Comparison of ENCODE assay signal across 8 cellular contexts in genomic region chr1:27568247-27569087, GRCh38. TPM values are rescaled to one million over a fixed set of nuclear protein-coding genes. Genes with fewer than 3 reads are reported as not detected.
DNase-seq lines count a peak whose midpoint lies in the region; ATAC-seq and TF ChIP-seq lines count a peak whose summit lies in the region.

No MANE protein-coding gene starts in this region.

- H2BK15ac ChIP-seq in IMR-90 (ENCODE audit: low read depth, low read length) = no peak overlapping the region

- H2AK5ac ChIP-seq in IMR-90 (ENCODE audit: low read depth, low read length) = peak overlapping the region; percentile 74

- no peak overlapping the region for H3K56ac ChIP-seq in IMR-90 (ENCODE audit: extremely low read depth, insufficient read depth, low read length)

- no peak overlapping the region for H4K5ac ChIP-seq in IMR-90 (ENCODE audit: low read depth, low read length)

- H3K9ac ChIP-seq in IMR-90 (ENCODE audit: low read depth, low read length) (no peak overlapping the region), parathyroid adenoma (no peak overlapping the region)

- H4K91ac ChIP-seq in IMR-90 (ENCODE audit: insufficient read depth, low read depth, low read length) = peak overlapping the region; percentile 65; the same call in 1 of the 2 replicates

- WGBS in IMR-90 (ENCODE audit: extremely low coverage in 2 of 2, insufficient read length in 1 of 2), 2 experiments = 9% methylated on average over 16 of the region's 66 CpGs; no CpG with 5 or more reads in 1 of the 2 experiments
- WGBS in transverse colon (ENCODE audit: low coverage in 1 of 2), 2 donors = 9% methylated on average over 15 of the region's 66 CpGs; no CpG with 5 or more reads in 1 of the 2 donors

- peaks cover 62% of the 10 kb centered on the region for H3K4me1 ChIP-seq in IMR-90 (ENCODE audit: control insufficient read depth, insufficient read depth, low read length)
- peaks cover 38% of the 10 kb centered on the region for H3K4me1 ChIP-seq in parathyroid adenoma
- peaks cover 74 to 97% (median 86%) of the 10 kb centered on the region in 4 donors for H3K4me1 ChIP-seq in transverse colon

- H3K79me2 ChIP-seq in parathyroid adenoma = peaks cover 20% of the 10 kb centered on the region

- no peaks in the 10 kb centered on the region for H3K9me3 ChIP-seq in IMR-90 (ENCODE audit: control insufficient read depth, insufficient read depth, low read length)
- no peaks in the 10 kb centered on the region for H3K9me3 ChIP-seq in parathyroid adenoma (ENCODE audit: control insufficient read depth, low read length)
- H3K9me3 ChIP-seq in transverse colon = no peaks in the 10 kb centered on the region

- H4K8ac ChIP-seq in IMR-90 (ENCODE audit: low read depth in 2 of 2, low read length in 2 of 2) = peak overlapping the region in 1 of 2 experiments; percentile 71; a peak in 1 of 4 replicates

- dilution Hi-C loops in IMR-90 (cut with HindIII; ENCODE audit: low sequenced_read_pairs, unreplicated experiment) = no loop called here

- TF ChIP-seq CTCF in IMR-90 (conservative IDR thresholded peaks at IDR 0.05; ENCODE audit: low read depth, low read length) (peak; percentile 57), parathyroid adenoma (IDR thresholded peaks at IDR 0.05) (peak; percentile 49), transverse colon (IDR thresholded peaks at IDR 0.05) (peak; percentile 47 to 75 (median 63))

- intact Hi-C loops in IMR-90 (cut with micrococcal nuclease) = no loop called here
- intact Hi-C loops in transverse colon (cut with DNase I; ENCODE audit: low total_unique reads) = no loop called here

- peak overlapping the region; percentile 74 for H3K4ac ChIP-seq in IMR-90 (ENCODE audit: low read depth, low read length)

- H2BK120ac ChIP-seq in IMR-90 (ENCODE audit: low read depth, low read length) = peak overlapping the region; percentile 6; the same call in 1 of the 2 replicates

- H4K20me1 ChIP-seq in IMR-90 (ENCODE audit: insufficient read depth, low read length) = peaks cover 59% of the 10 kb centered on the region

- H3K27me3 ChIP-seq in IMR-90 (ENCODE audit: control insufficient read depth, insufficient read depth, low read length) (no peaks in the 10 kb centered on the region), parathyroid adenoma (ENCODE audit: control insufficient read depth, insufficient read depth, low read length) (no peaks in the 10 kb centered on the region), transverse colon (no peaks in the 10 kb centered on the region)

- H3K27ac ChIP-seq in IMR-90 (ENCODE audit: insufficient read depth, low read length) = no peak overlapping the region
- peak overlapping the region; percentile 42 for H3K27ac ChIP-seq in parathyroid adenoma
- H3K27ac ChIP-seq in transverse colon = peak overlapping the region; percentile 82 to 95 (median 92)

- H3K9me1 ChIP-seq in IMR-90 (ENCODE audit: insufficient read depth, low read length) = peaks cover 24% of the 10 kb centered on the region

- no peak for TF ChIP-seq POLR2A in IMR-90 (IDR thresholded peaks at IDR 0.05; ENCODE audit: low read depth, low read length)
- TF ChIP-seq POLR2A in transverse colon (IDR thresholded peaks at IDR 0.05) = peak; percentile 92

- DNase-seq in DMS153 (lab: John Stamatoyannopoulos, UW) (peak; percentile 98), IMR-90 (peak; percentile 81), SK-MEL-5 (ENCODE audit: low read depth, low spot score) (peak; percentile 91), glomerular visceral epithelial cell (ENCODE audit: extremely low spot score) (peak; percentile 96), transverse colon (peak; percentile 98)
- peak; percentile 86 for DNase-seq in activated naive CD4-positive, alpha-beta T cell treated with anti-CD3 and anti-CD28 coated beads, Interleukin-2, amount 50 U/mL, for 16 hours

- no peaks in the 10 kb centered on the region for H3K36me3 ChIP-seq in IMR-90 (ENCODE audit: control insufficient read depth, insufficient read depth, low read length)
- no peaks in the 10 kb centered on the region for H3K36me3 ChIP-seq in parathyroid adenoma (ENCODE audit: control insufficient read depth, insufficient read depth, low read length)
- H3K36me3 ChIP-seq in transverse colon = no peaks in the 10 kb centered on the region

- peaks cover 52 to 95% of the 10 kb centered on the region in 2 experiments; a peak in 3 of 4 replicates for H3K79me1 ChIP-seq in IMR-90 (ENCODE audit: low read depth in 1 of 2, low read length in 2 of 2)

- peak overlapping the region; percentile 17; the same call in 1 of the 2 replicates for H3K23ac ChIP-seq in IMR-90 (ENCODE audit: low read depth, low read length)

- TF ChIP-seq RAD21 in IMR-90 (IDR thresholded peaks at IDR 0.05; ENCODE audit: low read length) = no peak

- no peak overlapping the region for H3K18ac ChIP-seq in IMR-90 (ENCODE audit: low read depth, low read length)

- POLR2A ChIA-PET in IMR-90 (lab: Charles Lee; ENCODE audit: unreplicated experiment) = no interaction called here

- no peak for TF ChIP-seq EP300 in transverse colon (IDR thresholded peaks at IDR 0.05; ENCODE audit: low read depth)

- H3K4me3 ChIP-seq in IMR-90 (ENCODE audit: insufficient read depth, low read depth, low read length) (no peak overlapping the region), parathyroid adenoma (ENCODE audit: low read depth, low read length) (peak overlapping the region; percentile 23), transverse colon (peak overlapping the region in 3 of 4 donors; percentile 28 to 42 (median 40))

- peak overlapping the region; percentile 53; the same call in 1 of the 2 replicates for H3K14ac ChIP-seq in IMR-90 (replicated peaks; ENCODE audit: low read depth, low read length)

- H2AK9ac ChIP-seq in IMR-90 (replicated peaks; ENCODE audit: low read depth, low read length, poor library complexity) = peak overlapping the region; percentile 95

- CTCF ChIA-PET in IMR-90 (lab: Yijun Ruan, JAX) = interaction anchor here (0.8 to 3.0 kb wide), 4 partner anchors 11 to 33 kb away, joined by 4 to 13 read pairs (median 4); no protein-coding TSS in a partner anchor

- ATAC-seq in GM21529 (IDR thresholded peaks at IDR 0.05; ENCODE audit: unreplicated experiment) (peak; percentile 87), IMR-90 (ENCODE audit: low read depth) (peak; percentile 88)

- H3K4me2 ChIP-seq in IMR-90 (ENCODE audit: low read depth, low read length) = peak overlapping the region; percentile 52
- peak overlapping the region; percentile 64 for H3K4me2 ChIP-seq in parathyroid adenoma (ENCODE audit: low read length)

- in situ Hi-C loops in IMR-90 (cut with MboI; ENCODE audit: low sequenced_read_pairs) = no loop called here
- in situ Hi-C loops in SK-MEL-5 (cut with HindIII; ENCODE audit: low pct_unique_long_range_greater_than_20kb, low sequenced_read_pairs) = no loop called here
- in situ Hi-C loops in transverse colon (cut with MboI; ENCODE audit: low pct_ligation_motif_present in 1 of 4, low pct_unique_long_range_greater_than_20kb in 1 of 4, low sequenced_read_pairs in 3 of 4) = no loop called here

- no TSS peak for BruUV-seq in IMR-90 (replicated peaks; lab: Mats Ljungman, UMichigan)

- no peak overlapping the region for H2BK20ac ChIP-seq in IMR-90 (ENCODE audit: low read depth, low read length)

- H2BK5ac ChIP-seq in IMR-90 (ENCODE audit: low read depth, low read length, poor library complexity, severe bottlenecking) = no peak overlapping the region

- peak overlapping the region; percentile 76 for H2AFZ ChIP-seq in IMR-90 (replicated peaks; ENCODE audit: low read length, poor library complexity)
- H2AFZ ChIP-seq in parathyroid adenoma = no peak overlapping the region

TF ChIP-seq in IMR-90, 13 proteins besides CTCF, POLR2A, EP300 and RAD21:
- TF ChIP-seq CEBPB (IDR thresholded peaks at IDR 0.05; ENCODE audit: low read depth, low read length) (no peak), MXI1 (IDR thresholded peaks at IDR 0.05; ENCODE audit: borderline replicate concordance, low read depth, low read length) (0 out of 2 replicates have a peak, but pooled peaks have one; percentile 19), SMC3 (IDR thresholded peaks at IDR 0.05; ENCODE audit: low read depth, low read length) (peak; percentile 32), MAZ (IDR thresholded peaks at IDR 0.05; ENCODE audit: borderline replicate concordance, low read depth, low read length) (peak; percentile 39; the same call in 1 of the 2 replicates), RCOR1 (IDR thresholded peaks at IDR 0.05; ENCODE audit: insufficient replicate concordance, low read length) (no peak)

RNA-seq across cellular contexts. Expression of gene AHDC1, which starts 35.5 kb away (rescaled TPM):
- total RNA-seq in IMR-90 (2012; rRNA removed) (1.7 and 2.0 TPM in 2 replicates), transverse colon (10 to 100 TPM; 11.7 to 34.4 (median 21.3) TPM)
- 11.6 and 16.1 TPM in 2 replicates for polyA plus RNA-seq in IMR-90 (2012; rRNA removed)
- polyA plus RNA-seq in IMR-90 (2012; cell fraction: cytosol; rRNA removed) = 4.9 and 11.5 TPM in 2 replicates
- polyA plus RNA-seq in IMR-90 (2012; cell fraction: nucleus; rRNA removed; ENCODE audit: low replicate concordance) = 25.9 and 46.8 TPM in 2 replicates
- total RNA-seq in SK-MEL-5 (2014; rRNA removed; shearing (Covaris generic)) = 4.4 TPM in 2 replicates
- 6.9 and 15.0 TPM in 2 replicates for polyA plus RNA-seq in SK-MEL-5 (2015; cell fraction: cytosol; rRNA removed)
- polyA plus RNA-seq in SK-MEL-5 (2015; cell fraction: nucleus; rRNA removed) = 5.4 and 7.7 TPM in 2 replicates
